ENCODE assay signal across 28 cellular contexts in the genomic region with DNA sequence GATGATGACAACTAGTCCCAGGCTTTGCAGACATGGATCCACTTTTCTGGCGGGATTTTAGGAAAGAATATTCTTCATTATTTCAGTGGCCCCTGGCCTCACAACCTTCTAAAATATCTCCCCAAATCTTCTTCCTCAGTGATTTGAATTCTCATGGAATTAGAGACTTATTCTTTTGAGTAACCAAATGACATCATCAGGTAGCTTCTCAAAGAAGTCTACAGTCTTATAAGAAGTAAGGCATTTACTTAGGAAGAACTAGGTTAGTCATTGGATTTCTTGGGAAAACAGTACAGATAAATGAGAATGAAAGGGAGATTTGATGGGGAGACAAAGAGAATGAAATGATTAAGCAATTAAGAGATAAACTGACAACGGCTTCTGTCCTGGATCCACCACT.
"Had no signal": no experiment of that assay in that cellular context is flagged by ENCODE, and none has a peak within 500 bp of the region (broad histone marks: within the 10 kb centered on the region; RNA-seq: fewer than 3 reads in every experiment).

No MANE protein-coding gene starts in this region.

- DNase-seq: colonic mucosa; cortex of kidney; dermis blood vessel endothelial cell; dorsolateral prefrontal cortex; effector CD4-positive, alpha-beta T cell; effector CD8-positive, alpha-beta T cell; effector memory CD4-positive, alpha-beta T cell; effector memory CD8-positive, alpha-beta T cell; endodermal cell; erythroblast; esophagus squamous epithelium; foreskin fibroblast; foreskin keratinocyte; foreskin melanocyte; gastrocnemius medialis; glutamatergic neuron; head of caudate nucleus; heart left ventricle; heart right ventricle had no signal

- H3K27me3 ChIP-seq: colonic mucosa, gastrocnemius medialis had no signal

- H3K36me3 ChIP-seq: colonic mucosa, esophagus muscularis mucosa, esophagus squamous epithelium, gastrocnemius medialis, gastroesophageal sphincter, heart left ventricle, heart right ventricle had no signal

- H3K27ac ChIP-seq: colonic mucosa, coronary artery, dorsolateral prefrontal cortex, epithelial cell of prostate, esophagus muscularis mucosa, esophagus squamous epithelium, foreskin keratinocyte, gastrocnemius medialis, gastroesophageal sphincter, heart left ventricle, heart right ventricle had no signal

- H3K4me1 ChIP-seq: colonic mucosa, esophagus muscularis mucosa, esophagus squamous epithelium, foreskin keratinocyte, gastrocnemius medialis, gastroesophageal sphincter, heart left ventricle, heart right ventricle had no signal

- H3K4me3 ChIP-seq: colonic mucosa, coronary artery, dorsolateral prefrontal cortex, esophagus muscularis mucosa, esophagus squamous epithelium, gastrocnemius medialis, gastroesophageal sphincter, heart left ventricle, heart right ventricle had no signal

- FAIRE-seq: colon, endometrium, endothelial cell of umbilical vein, frontal cortex had no signal

- H3K9me3 ChIP-seq: colonic mucosa, esophagus muscularis mucosa, esophagus squamous epithelium, gastrocnemius medialis, gastroesophageal sphincter, heart left ventricle, heart right ventricle had no signal

- ATAC-seq: effector memory CD8-positive, alpha-beta T cell; esophagus mucosa; foreskin keratinocyte; gastrocnemius medialis; gastroesophageal sphincter; heart left ventricle; heart right ventricle had no signal
